ENCODE assay signal across 1 cellular context in the genomic region with DNA sequence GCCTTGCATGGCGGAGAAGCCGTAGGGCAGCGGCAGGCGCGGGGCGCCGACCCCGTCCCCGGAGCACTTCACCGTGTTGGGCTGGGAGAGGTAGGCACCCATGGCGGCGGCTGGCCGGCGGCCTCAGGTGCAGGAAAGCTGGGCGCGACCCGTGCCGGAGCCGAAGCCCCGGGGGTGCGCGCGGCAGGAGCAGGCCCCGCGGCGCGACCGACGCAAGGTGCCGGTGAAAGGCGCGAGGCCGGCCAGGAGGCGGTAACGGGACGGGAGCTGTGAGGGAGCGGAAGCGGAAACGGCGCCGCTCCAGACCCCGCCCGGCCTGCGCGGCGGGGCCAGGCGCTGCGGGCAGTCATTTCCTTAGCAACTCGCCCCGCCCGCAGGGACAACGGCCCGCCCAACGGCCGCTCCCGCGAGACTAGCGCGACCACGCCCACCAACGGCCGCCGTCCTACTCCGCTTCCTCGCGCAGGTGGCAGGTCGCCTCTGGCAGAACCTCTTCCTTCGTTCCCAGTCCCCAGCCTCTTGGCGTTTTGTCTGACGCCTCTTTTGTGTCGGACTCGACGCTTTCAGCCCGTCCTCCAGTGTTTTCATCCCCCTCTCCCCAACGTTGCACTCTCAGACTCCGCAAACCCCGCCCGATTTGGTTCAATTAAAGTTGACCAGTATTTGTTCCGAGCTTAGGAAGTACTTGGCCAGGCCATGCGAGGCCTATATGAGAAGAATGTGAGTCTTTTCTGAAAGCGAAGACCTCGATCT.
TF ChIP-seq lines count a peak whose summit lies in the region.

Gene PPM1G (minus strand): TSS at position 271 of the 753 bp plus-strand sequence. CDS start 169 bp downstream, at position 102.

TF ChIP-seq in HepG2, 621 proteins besides CTCF, POLR2A, EP300 and RAD21 (continued from another document and continues in another):
- TF ChIP-seq, protein P1, sequence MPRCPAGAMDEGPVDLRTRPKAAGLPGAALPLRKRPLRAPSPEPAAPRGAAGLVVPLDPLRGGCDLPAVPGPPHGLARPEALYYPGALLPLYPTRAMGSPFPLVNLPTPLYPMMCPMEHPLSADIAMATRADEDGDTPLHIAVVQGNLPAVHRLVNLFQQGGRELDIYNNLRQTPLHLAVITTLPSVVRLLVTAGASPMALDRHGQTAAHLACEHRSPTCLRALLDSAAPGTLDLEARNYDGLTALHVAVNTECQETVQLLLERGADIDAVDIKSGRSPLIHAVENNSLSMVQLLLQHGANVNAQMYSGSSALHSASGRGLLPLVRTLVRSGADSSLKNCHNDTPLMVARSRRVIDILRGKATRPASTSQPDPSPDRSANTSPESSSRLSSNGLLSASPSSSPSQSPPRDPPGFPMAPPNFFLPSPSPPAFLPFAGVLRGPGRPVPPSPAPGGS (CRISPR knock-in tag; IDR thresholded peaks at IDR 0.05) = peak; percentile 93
- TF ChIP-seq SMAD1 (CRISPR knock-in tag; IDR thresholded peaks at IDR 0.05; ENCODE audit: borderline replicate concordance, low read depth) (peak; percentile 95), SP2 (CRISPR knock-in tag; IDR thresholded peaks at IDR 0.05) (peak; percentile 84), ZNF776 (CRISPR knock-in tag; IDR thresholded peaks at IDR 0.05) (peak; percentile 96), ZNF563 (CRISPR knock-in tag; IDR thresholded peaks at IDR 0.05) (peak; percentile 99), IKZF4 (CRISPR knock-in tag; IDR thresholded peaks at IDR 0.05; ENCODE audit: borderline replicate concordance, low read depth, not compliant biosample characterization) (peak; percentile 97), GRHL1 (CRISPR knock-in tag; conservative IDR thresholded peaks at IDR 0.05) (no peak), HNF4G (IDR thresholded peaks at IDR 0.05; ENCODE audit: borderline replicate concordance, low read depth, low read length) (no peak), HNF4G (CRISPR knock-in tag; IDR thresholded peaks at IDR 0.05; ENCODE audit: borderline replicate concordance, low read depth) (peak; percentile 75), ZZZ3 (CRISPR knock-in tag; IDR thresholded peaks at IDR 0.05; ENCODE audit: borderline replicate concordance) (no peak; the same call in 1 of the 2 replicates), ZNF253 (CRISPR knock-in tag; IDR thresholded peaks at IDR 0.05; ENCODE audit: borderline replicate concordance) (0 out of 2 replicates have a peak, but pooled peaks have one; percentile 32), PLRG1 (conservative IDR thresholded peaks at IDR 0.05) (no peak), ZNF503 (CRISPR knock-in tag; IDR thresholded peaks at IDR 0.05) (peak; percentile 81; the same call in 1 of the 2 replicates), ZNF235 (CRISPR knock-in tag; IDR thresholded peaks at IDR 0.05; ENCODE audit: borderline replicate concordance) (peak; percentile 99; the same call in 1 of the 2 replicates), ZBTB33 (CRISPR knock-in tag; IDR thresholded peaks at IDR 0.05) (no peak), CHD4 (IDR thresholded peaks at IDR 0.05; ENCODE audit: borderline replicate concordance, low read length) (no peak), ESRRA (CRISPR knock-in tag; IDR thresholded peaks at IDR 0.05; ENCODE audit: low read depth) (peak; percentile 85), RCOR2 (CRISPR knock-in tag; IDR thresholded peaks at IDR 0.05) (no peak), TARDBP (CRISPR knock-in tag; IDR thresholded peaks at IDR 0.05) (peak; percentile 90), ZC3H4 (CRISPR knock-in tag; IDR thresholded peaks at IDR 0.05; ENCODE audit: borderline replicate concordance) (peak; percentile 88; the same call in 1 of the 2 replicates), ZNF138 (CRISPR knock-in tag; IDR thresholded peaks at IDR 0.05; ENCODE audit: low read depth) (no peak), KLF13 (CRISPR knock-in tag; IDR thresholded peaks at IDR 0.05) (0 out of 2 replicates have a peak, but pooled peaks have one; percentile 26), RBM22 (optimal IDR thresholded peaks at IDR 0.05; ENCODE audit: low read length) (peak; percentile 64), FLYWCH1 (CRISPR knock-in tag; IDR thresholded peaks at IDR 0.05) (peak; percentile 21; the same call in 1 of the 2 replicates), PPARG (CRISPR knock-in tag; conservative IDR thresholded peaks at IDR 0.05) (no peak), ZBTB3 (CRISPR knock-in tag; IDR thresholded peaks at IDR 0.05; ENCODE audit: borderline replicate concordance, low read depth) (peak; percentile 89), KLF9 (CRISPR knock-in tag; IDR thresholded peaks at IDR 0.05; ENCODE audit: low read depth) (peak; percentile 99), TCF12 (IDR thresholded peaks at IDR 0.05) (no peak), TCF12 (CRISPR knock-in tag; IDR thresholded peaks at IDR 0.05) (peak; percentile 93), ZNF256 (CRISPR knock-in tag; conservative IDR thresholded peaks at IDR 0.05) (peak; percentile 87), ZBTB39 (CRISPR knock-in tag; IDR thresholded peaks at IDR 0.05) (no peak), ZXDC (CRISPR knock-in tag; IDR thresholded peaks at IDR 0.05) (peak; percentile 89; the same call in 1 of the 2 replicates), ZKSCAN5 (CRISPR knock-in tag; IDR thresholded peaks at IDR 0.05) (no peak), NR1H2 (CRISPR knock-in tag; IDR thresholded peaks at IDR 0.05; ENCODE audit: borderline replicate concordance, low read depth) (peak; percentile 80; the same call in 1 of the 2 replicates), MYNN (CRISPR knock-in tag; IDR thresholded peaks at IDR 0.05; ENCODE audit: low read depth) (no peak), ZNF670 (CRISPR knock-in tag; IDR thresholded peaks at IDR 0.05; ENCODE audit: borderline replicate concordance) (peak; percentile 74; the same call in 1 of the 2 replicates), ZNF263 (CRISPR knock-in tag; IDR thresholded peaks at IDR 0.05) (peak; percentile 68; the same call in 1 of the 2 replicates), ZSCAN22 (CRISPR knock-in tag; IDR thresholded peaks at IDR 0.05) (no peak), ZNF326 (CRISPR knock-in tag; IDR thresholded peaks at IDR 0.05; ENCODE audit: borderline replicate concordance) (no peak), RBAK (CRISPR knock-in tag; IDR thresholded peaks at IDR 0.05) (no peak), BRCA1 (CRISPR knock-in tag; IDR thresholded peaks at IDR 0.05) (no peak)
- TF ChIP-seq, protein P2, sequence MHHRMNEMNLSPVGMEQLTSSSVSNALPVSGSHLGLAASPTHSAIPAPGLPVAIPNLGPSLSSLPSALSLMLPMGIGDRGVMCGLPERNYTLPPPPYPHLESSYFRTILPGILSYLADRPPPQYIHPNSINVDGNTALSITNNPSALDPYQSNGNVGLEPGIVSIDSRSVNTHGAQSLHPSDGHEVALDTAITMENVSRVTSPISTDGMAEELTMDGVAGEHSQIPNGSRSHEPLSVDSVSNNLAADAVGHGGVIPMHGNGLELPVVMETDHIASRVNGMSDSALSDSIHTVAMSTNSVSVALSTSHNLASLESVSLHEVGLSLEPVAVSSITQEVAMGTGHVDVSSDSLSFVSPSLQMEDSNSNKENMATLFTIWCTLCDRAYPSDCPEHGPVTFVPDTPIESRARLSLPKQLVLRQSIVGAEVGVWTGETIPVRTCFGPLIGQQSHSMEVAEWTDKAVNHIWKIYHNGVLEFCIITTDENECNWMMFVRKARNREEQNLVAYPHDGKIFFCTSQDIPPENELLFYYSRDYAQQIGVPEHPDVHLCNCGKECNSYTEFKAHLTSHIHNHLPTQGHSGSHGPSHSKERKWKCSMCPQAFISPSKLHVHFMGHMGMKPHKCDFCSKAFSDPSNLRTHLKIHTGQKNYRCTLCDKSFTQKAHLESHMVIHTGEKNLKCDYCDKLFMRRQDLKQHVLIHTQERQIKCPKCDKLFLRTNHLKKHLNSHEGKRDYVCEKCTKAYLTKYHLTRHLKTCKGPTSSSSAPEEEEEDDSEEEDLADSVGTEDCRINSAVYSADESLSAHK (CRISPR knock-in tag; IDR thresholded peaks at IDR 0.05; ENCODE audit: borderline replicate concordance) = no peak
- TF ChIP-seq, protein P3, sequence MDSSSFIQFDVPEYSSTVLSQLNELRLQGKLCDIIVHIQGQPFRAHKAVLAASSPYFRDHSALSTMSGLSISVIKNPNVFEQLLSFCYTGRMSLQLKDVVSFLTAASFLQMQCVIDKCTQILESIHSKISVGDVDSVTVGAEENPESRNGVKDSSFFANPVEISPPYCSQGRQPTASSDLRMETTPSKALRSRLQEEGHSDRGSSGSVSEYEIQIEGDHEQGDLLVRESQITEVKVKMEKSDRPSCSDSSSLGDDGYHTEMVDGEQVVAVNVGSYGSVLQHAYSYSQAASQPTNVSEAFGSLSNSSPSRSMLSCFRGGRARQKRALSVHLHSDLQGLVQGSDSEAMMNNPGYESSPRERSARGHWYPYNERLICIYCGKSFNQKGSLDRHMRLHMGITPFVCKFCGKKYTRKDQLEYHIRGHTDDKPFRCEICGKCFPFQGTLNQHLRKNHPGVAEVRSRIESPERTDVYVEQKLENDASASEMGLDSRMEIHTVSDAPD (CRISPR knock-in tag; IDR thresholded peaks at IDR 0.05) = no peak; the same call in none of the 2 replicates
- TF ChIP-seq, protein P4, sequence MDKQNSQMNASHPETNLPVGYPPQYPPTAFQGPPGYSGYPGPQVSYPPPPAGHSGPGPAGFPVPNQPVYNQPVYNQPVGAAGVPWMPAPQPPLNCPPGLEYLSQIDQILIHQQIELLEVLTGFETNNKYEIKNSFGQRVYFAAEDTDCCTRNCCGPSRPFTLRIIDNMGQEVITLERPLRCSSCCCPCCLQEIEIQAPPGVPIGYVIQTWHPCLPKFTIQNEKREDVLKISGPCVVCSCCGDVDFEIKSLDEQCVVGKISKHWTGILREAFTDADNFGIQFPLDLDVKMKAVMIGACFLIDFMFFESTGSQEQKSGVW (CRISPR knock-in tag; IDR thresholded peaks at IDR 0.05; ENCODE audit: borderline replicate concordance) = no peak; the same call in 1 of the 2 replicates
